ENCODE assay signal across 15 cellular contexts in genomic region chr6:5761370-5761769, GRCh38.
A peak's percentile ranks its signal among the peaks of the same experiment; 100 is the strongest.
DNase-seq lines count a peak whose midpoint lies in the region; ATAC-seq, FAIRE-seq and TF ChIP-seq lines count a peak whose summit lies in the region.
"Had no signal": no experiment of that assay in that cellular context is flagged by ENCODE, and none has a peak within 500 bp of the region (broad histone marks: within the 10 kb centered on the region; RNA-seq: fewer than 3 reads in every experiment).

No MANE protein-coding gene starts in this region.

- H3K27me3 ChIP-seq in astrocyte (ENCODE audit: insufficient read depth, low read length) (no peaks in the 10 kb centered on the region), liver (ENCODE audit: control insufficient read depth in 4 of 4, insufficient read depth in 4 of 4, low read length in 3 of 4) (no peaks in the 10 kb centered on the region), thoracic aorta (replicated peaks; ENCODE audit: insufficient read depth) (no peaks in the 10 kb centered on the region)
- H3K27me3 ChIP-seq in CD8-positive, alpha-beta memory T cell (ENCODE audit: insufficient read depth, low read length, poor library complexity, severe bottlenecking), result no peaks in the 10 kb centered on the region

- no peaks in the 10 kb centered on the region for H3K27me3 Mint-ChIP-seq in astrocyte (ENCODE audit: low read depth, unreplicated experiment)
- H3K27me3 Mint-ChIP-seq in CD8-positive, alpha-beta memory T cell, result no peaks in the 10 kb centered on the region
- H3K27me3 Mint-ChIP-seq: CD4-positive, alpha-beta T cell had no signal

- H3K36me3 ChIP-seq in astrocyte (ENCODE audit: insufficient read depth, low read length) (no peaks in the 10 kb centered on the region), liver (ENCODE audit: control insufficient read depth in 4 of 4, insufficient read depth in 3 of 4, low read depth in 1 of 4, low read length in 3 of 4) (no peaks in the 10 kb centered on the region), thoracic aorta (no peaks in the 10 kb centered on the region)
- H3K36me3 ChIP-seq in CD8-positive, alpha-beta memory T cell (ENCODE audit: insufficient read depth, low read length), result no peaks in the 10 kb centered on the region

- H3K4me1 ChIP-seq in astrocyte (ENCODE audit: insufficient read depth, low read length) (peaks cover 19% of the 10 kb centered on the region), liver (ENCODE audit: control insufficient read depth in 4 of 4, insufficient read depth in 4 of 4, low read length in 3 of 4) (peaks cover 0 to 6% (median under 1%) of the 10 kb centered on the region in 4 donors), thoracic aorta (ENCODE audit: control insufficient read depth in 1 of 2, low read depth in 2 of 2) (peaks cover 32 to 54% of the 10 kb centered on the region in 2 donors)
- no peaks in the 10 kb centered on the region for H3K4me1 ChIP-seq in CD8-positive, alpha-beta memory T cell (ENCODE audit: insufficient read depth, low read length)

- POLR2A ChIA-PET in CD8-positive, alpha-beta memory T cell (lab: Charles Lee), result no interaction called here

- H3K4me3 ChIP-seq in astrocyte (ENCODE audit: insufficient read depth, low read depth, low read length) (no peak overlapping the region), epithelial cell of esophagus (ENCODE audit: low read length) (no peak overlapping the region), liver (ENCODE audit: low read depth in 1 of 3, low read length in 3 of 3) (no peak overlapping the region), thoracic aorta (no peak overlapping the region)
- no peak overlapping the region for H3K4me3 ChIP-seq in CD8-positive, alpha-beta memory T cell (ENCODE audit: low read length)

- WGBS in liver, result 43% methylated on average over 5 of the region's 5 CpGs

- peaks cover under 1% of the 10 kb centered on the region for H3K36me3 Mint-ChIP-seq in astrocyte (ENCODE audit: low read depth, unreplicated experiment)
- peaks cover 0 to 8% (median 7%) of the 10 kb centered on the region in 3 donors for H3K36me3 Mint-ChIP-seq in CD8-positive, alpha-beta memory T cell

- H2AFZ ChIP-seq in astrocyte (ENCODE audit: low read depth, low read length), result no peak overlapping the region

- CTCF ChIA-PET in CD8-positive, alpha-beta memory T cell (lab: Charles Lee), result no interaction called here

- peak; percentile 50 for ATAC-seq in thoracic aorta (ENCODE audit: insufficient number of reproducible peaks, low FRiP score, low read depth)
- ATAC-seq: HCT116 had no signal

- H3K9me3 Mint-ChIP-seq in astrocyte (ENCODE audit: unreplicated experiment), result no peaks in the 10 kb centered on the region
- H3K9me3 Mint-ChIP-seq in CD8-positive, alpha-beta memory T cell, result peaks cover 0 to under 1% (median 0%) of the 10 kb centered on the region in 5 donors
- H3K9me3 Mint-ChIP-seq: CD4-positive, alpha-beta T cell had no signal

- H3K4me1 Mint-ChIP-seq in astrocyte (ENCODE audit: low read depth, unreplicated experiment), result peaks cover 6% of the 10 kb centered on the region
- H3K4me1 Mint-ChIP-seq in CD8-positive, alpha-beta memory T cell, result no peaks in the 10 kb centered on the region

- no peak for FAIRE-seq in astrocyte (lab: Jason Lieb, UNC)
- FAIRE-seq: GM12891 had no signal

- H3K79me2 ChIP-seq in astrocyte (ENCODE audit: insufficient read depth, low read length), result no peaks in the 10 kb centered on the region

- TF ChIP-seq CTCF in astrocyte (IDR thresholded peaks at IDR 0.05; ENCODE audit: insufficient read depth, low read depth, low read length) (no peak), epithelial cell of esophagus (IDR thresholded peaks at IDR 0.05; ENCODE audit: insufficient read depth, low read depth, low read length, missing control alignments) (no peak), liver (IDR thresholded peaks at IDR 0.05; ENCODE audit: low read depth, low read length, missing input control) (no peak), thoracic aorta (IDR thresholded peaks at IDR 0.05) (no peak)

- H3K9ac ChIP-seq in astrocyte (ENCODE audit: low read length) (no peak overlapping the region), liver (ENCODE audit: low read depth in 1 of 2, low read length in 2 of 2) (no peak overlapping the region)

- H4K20me1 ChIP-seq in astrocyte (ENCODE audit: insufficient read depth, low read length), result no peaks in the 10 kb centered on the region

- no peak overlapping the region for H3K27ac ChIP-seq in astrocyte (ENCODE audit: low read depth, low read length)
- no peak overlapping the region for H3K27ac ChIP-seq in liver (ENCODE audit: low read depth in 1 of 2, low read length in 2 of 2)
- H3K27ac ChIP-seq in thoracic aorta, result no peak overlapping the region
- no peak overlapping the region for H3K27ac ChIP-seq in CD8-positive, alpha-beta memory T cell (ENCODE audit: low read depth, low read length)
- H3K27ac ChIP-seq: RWPE1 had no signal

- H3K4me2 ChIP-seq in astrocyte (ENCODE audit: low read length), result no peak overlapping the region

- H3K27ac Mint-ChIP-seq in astrocyte (ENCODE audit: unreplicated experiment), result no peak overlapping the region
- peak overlapping the region in 1 of 8 donors; percentile 52 for H3K27ac Mint-ChIP-seq in CD8-positive, alpha-beta memory T cell
- H3K27ac Mint-ChIP-seq: CD4-positive, alpha-beta T cell had no signal

- DNase-seq in astrocyte (ENCODE audit: low read depth), result peak; percentile 26
- DNase-seq in epithelial cell of esophagus (ENCODE audit: low read depth), result peak; percentile 21
- peak; percentile 32 for DNase-seq in thoracic aorta (ENCODE audit: low spot score)
- no peak for DNase-seq in CD8-positive, alpha-beta memory T cell
- DNase-seq in GF-D8 (lab: John Stamatoyannopoulos, UW), result no peak
- DNase-seq in globus pallidus (ENCODE audit: low spot score), result no peak
- DNase-seq: CD4-positive, alpha-beta T cell; DMS79; NCI-H146; NCI-H2227 treated with DMSO at 0.1 percent for 48 hours; NCI-H69 had no signal

- H3K4me3 Mint-ChIP-seq in astrocyte (ENCODE audit: unreplicated experiment), result no peak overlapping the region
- H3K4me3 Mint-ChIP-seq in CD8-positive, alpha-beta memory T cell, result no peak overlapping the region
- H3K4me3 Mint-ChIP-seq: CD4-positive, alpha-beta T cell had no signal

- TF ChIP-seq RAD21 in liver (IDR thresholded peaks at IDR 0.05), result no peak

- no peaks in the 10 kb centered on the region for H3K9me3 ChIP-seq in astrocyte (ENCODE audit: insufficient read depth, low read depth, low read length)
- no peaks in the 10 kb centered on the region for H3K9me3 ChIP-seq in liver (ENCODE audit: control insufficient read depth in 4 of 4, low read length in 3 of 4)
- no peaks in the 10 kb centered on the region for H3K9me3 ChIP-seq in thoracic aorta
- no peaks in the 10 kb centered on the region for H3K9me3 ChIP-seq in CD8-positive, alpha-beta memory T cell (ENCODE audit: low read length)

TF ChIP-seq in liver, 16 proteins besides CTCF, POLR2A, EP300 and RAD21:
- TF ChIP-seq EGR1 (IDR thresholded peaks at IDR 0.05; ENCODE audit: low read depth in 2 of 2) (no peak), RXRA (IDR thresholded peaks at IDR 0.05) (peak in 1 of 2 donors; percentile 9), JUND (IDR thresholded peaks at IDR 0.05) (peak in 1 of 2 donors; percentile 34), FOXA2 (IDR thresholded peaks at IDR 0.05) (peak; percentile 43), HNF4A (conservative IDR thresholded peaks at IDR 0.05) (peak in 1 of 2 donors; percentile 11), FOXA1 (IDR thresholded peaks at IDR 0.05) (peak; percentile 44), TAF1 (conservative IDR thresholded peaks at IDR 0.05) (no peak)

Comparison
In these comparisons a context has a peak if more than half of its experiments do, and no peak if none do; other contexts are left out.
1. DNase-seq: peak in astrocyte (single experiment), epithelial cell of esophagus (single experiment) and thoracic aorta (single experiment); none in CD8-positive, alpha-beta memory T cell (0 of 5), GF-D8 (single experiment) and globus pallidus (single experiment).